In genomic region chr22:49962751-49963646, GRCh38 we compare ENCODE assay signal across 1 cellular context.
TF ChIP-seq lines count a peak whose summit lies in the region.

No MANE protein-coding gene starts in this region.

TF ChIP-seq in K562, 482 proteins besides CTCF, POLR2A, EP300 and RAD21 (continued from another document):
- TF ChIP-seq CHD7 (IDR thresholded peaks at IDR 0.05; ENCODE audit: low read depth, low read length) (no peak), RBM34 (IDR thresholded peaks at IDR 0.05; ENCODE audit: borderline replicate concordance, insufficient read depth, low read length) (no peak), ZNF586 (CRISPR knock-in tag; conservative IDR thresholded peaks at IDR 0.05) (no peak)
